37 cellular contexts compared by ENCODE assay signal in the genomic region with DNA sequence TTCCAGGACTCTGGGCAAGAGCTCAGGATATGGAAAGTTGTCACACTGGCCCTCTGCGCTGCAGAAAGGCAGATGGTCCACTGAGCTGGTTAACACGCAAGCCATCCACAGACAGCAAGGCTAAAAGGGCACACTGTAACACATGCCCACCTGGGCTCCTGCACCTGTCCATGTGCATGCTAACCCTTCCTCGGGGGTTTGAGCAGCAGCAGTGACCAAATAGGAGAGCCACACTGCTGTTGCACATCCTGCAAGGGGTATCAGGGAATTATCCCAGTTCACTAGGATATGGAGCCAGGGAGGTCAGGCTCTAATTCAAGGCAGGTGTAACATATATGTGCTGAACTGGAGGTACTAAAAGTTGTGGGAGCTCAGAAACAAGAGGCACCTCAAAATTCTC.
DNase-seq lines count a peak whose midpoint lies in the region; ATAC-seq, FAIRE-seq and TF ChIP-seq lines count a peak whose summit lies in the region.
"Had no signal": no experiment of that assay in that cellular context is flagged by ENCODE, and none has a peak within 500 bp of the region (broad histone marks: within the 10 kb centered on the region; RNA-seq: fewer than 3 reads in every experiment).

No MANE protein-coding gene starts in this region.

- no peaks in the 10 kb centered on the region for H3K4me1 Mint-ChIP-seq in osteocyte (ENCODE audit: unreplicated experiment)
- H3K4me1 Mint-ChIP-seq: B cell; CD14-positive monocyte; CD4-positive, alpha-beta memory T cell; CD4-positive, CD25-positive, alpha-beta regulatory T cell; CD8-positive, alpha-beta memory T cell had no signal

- H2BK12ac ChIP-seq in H1 (ENCODE audit: low read depth, low read length) (peak overlapping the region; percentile 72; the same call in 1 of the 2 replicates), neuronal stem cell (ENCODE audit: low read length) (no peak overlapping the region)

- H3K9me3 Mint-ChIP-seq in osteocyte (ENCODE audit: unreplicated experiment): no peaks in the 10 kb centered on the region

- no peaks in the 10 kb centered on the region for H3K79me1 ChIP-seq in H1 (ENCODE audit: low read depth, low read length)
- H3K79me1 ChIP-seq in neuronal stem cell (ENCODE audit: low read depth, low read length): no peaks in the 10 kb centered on the region

- CTCF ChIA-PET in H1 (lab: Charles Lee; ENCODE audit: partially characterized antibody): interaction anchor here (0.6 to 2.0 kb wide), 3 partner anchors 14 to 550 kb away, joined by 3 to 11 read pairs (median 5); no protein-coding TSS in a partner anchor

- TF ChIP-seq CTCF in H1 (IDR thresholded peaks at IDR 0.05; ENCODE audit: control extremely low read depth in 1 of 3, insufficient read depth in 1 of 3, low read depth in 1 of 3, low read length in 3 of 3) (no peak), esophagus muscularis mucosa (IDR thresholded peaks at IDR 0.05) (no peak), osteocyte (IDR thresholded peaks at IDR 0.05) (no peak), foreskin fibroblast (IDR thresholded peaks at IDR 0.05; ENCODE audit: low read depth, low read length) (no peak)

- WGBS in H1 (ENCODE audit: extremely low coverage in 1 of 2, insufficient coverage in 1 of 2, insufficient read length in 1 of 2, insufficient replicate concordance in 2 of 2, low coverage in 1 of 2, low lambda C conversion rate in 2 of 2, missing lambda C conversion rate in 1 of 2), 2 experiments: 89% methylated on average over 3 of the region's 3 CpGs; no CpG with 5 or more reads in 1 of the 2 experiments
- WGBS in esophagus muscularis mucosa: 60% methylated on average over 3 of the region's 3 CpGs
- no CpG with 5 or more reads among the region's 3 CpGs for WGBS in neuronal stem cell (ENCODE audit: extremely low coverage in 2 of 2, insufficient read length in 2 of 2, insufficient replicate concordance in 1 of 2), 2 donors

- H4K8ac ChIP-seq in H1 (ENCODE audit: extremely low read depth, insufficient read depth, low read length) (no peak overlapping the region), neuronal stem cell (ENCODE audit: low read depth, low read length) (no peak overlapping the region)

- H3K4me2 ChIP-seq in H1 (ENCODE audit: insufficient read depth in 1 of 2, low read depth in 2 of 2, low read length in 2 of 2) (no peak overlapping the region), neuronal stem cell (ENCODE audit: insufficient read depth, low read length, poor library complexity, severe bottlenecking) (no peak overlapping the region)
- H3K4me2 ChIP-seq: A549; BLaER1; BLaER1 treated with 17β-estradiol and CSF1 and Interleukin-3, amounts not matched to agents 10 nM and 100 nM had no signal

- no peak overlapping the region for H4K5ac ChIP-seq in H1 (ENCODE audit: insufficient read length, low read depth, low read length)

- H4K91ac ChIP-seq in H1 (replicated peaks; ENCODE audit: insufficient read length, low read length): no peak overlapping the region
- H4K91ac ChIP-seq in neuronal stem cell (ENCODE audit: low read depth, low read length, poor library complexity): no peak overlapping the region

- H2BK120ac ChIP-seq in H1 (replicated peaks; ENCODE audit: low read depth, low read length): no peak overlapping the region
- no peak overlapping the region for H2BK120ac ChIP-seq in neuronal stem cell (ENCODE audit: low read depth, low read length)

- H3K27ac ChIP-seq in H1 (ENCODE audit: low read depth, low read length) (no peak overlapping the region), esophagus muscularis mucosa (replicated peaks in 1 of 4) (no peak overlapping the region), neuronal stem cell (replicated peaks; ENCODE audit: low read length) (no peak overlapping the region)
- H3K27ac ChIP-seq: 22Rv1; A549; BLaER1; BLaER1 treated with 17β-estradiol and CSF1 and Interleukin-3, amounts not matched to agents 10 nM and 100 nM; C4-2B had no signal

- TF ChIP-seq POLR2A in H1 (IDR thresholded peaks at IDR 0.05; ENCODE audit: control extremely low read depth in 1 of 2, low read depth in 2 of 2, low read length in 2 of 2) (no peak), esophagus muscularis mucosa (IDR thresholded peaks at IDR 0.05; ENCODE audit: low read depth) (no peak)

- no peak overlapping the region for H3K23ac ChIP-seq in H1 (ENCODE audit: insufficient read length)
- no peak overlapping the region for H3K23ac ChIP-seq in neuronal stem cell (ENCODE audit: low read depth, low read length, poor library complexity)

- H3K18ac ChIP-seq in H1 (ENCODE audit: extremely low read depth, low read length) (no peak overlapping the region), neuronal stem cell (ENCODE audit: low read length) (no peak overlapping the region)

- no peaks in the 10 kb centered on the region for H4K20me1 ChIP-seq in H1 (replicated peaks in 1 of 2; ENCODE audit: control insufficient read depth in 1 of 2, insufficient read depth in 2 of 2, low read length in 2 of 2)
- H4K20me1 ChIP-seq: BLaER1; BLaER1 treated with 17β-estradiol and CSF1 and Interleukin-3, amounts not matched to agents 10 nM and 100 nM had no signal

- no peak overlapping the region for H2BK15ac ChIP-seq in H1 (ENCODE audit: low read length)
- H2BK15ac ChIP-seq in neuronal stem cell (ENCODE audit: low read length): no peak overlapping the region

- H3K4me1 ChIP-seq in H1 (replicated peaks in 1 of 4; ENCODE audit: control insufficient read depth in 3 of 4, insufficient read depth in 4 of 4, low read length in 3 of 4): no peaks in the 10 kb centered on the region; a peak in 2 of 7 replicates
- no peaks in the 10 kb centered on the region for H3K4me1 ChIP-seq in esophagus muscularis mucosa
- no peaks in the 10 kb centered on the region for H3K4me1 ChIP-seq in neuronal stem cell (ENCODE audit: control insufficient read depth in 2 of 2, insufficient read depth in 1 of 2, low read depth in 1 of 2, low read length in 2 of 2)
- H3K4me1 ChIP-seq: A549, BE2C, Caco-2 had no signal

- TF ChIP-seq EP300 in H1 (IDR thresholded peaks at IDR 0.05; ENCODE audit: borderline replicate concordance in 1 of 2, low read depth in 2 of 2, low read length in 2 of 2): no peak
- no peak for TF ChIP-seq EP300 in esophagus muscularis mucosa (IDR thresholded peaks at IDR 0.05)

- H3K9ac ChIP-seq in H1 (replicated peaks in 1 of 4; ENCODE audit: extremely low read depth in 1 of 4, low read depth in 3 of 4, low read length in 3 of 4) (no peak overlapping the region), neuronal stem cell (ENCODE audit: low read depth, low read length, poor library complexity) (no peak overlapping the region)
- H3K9ac ChIP-seq: BLaER1; BLaER1 treated with 17β-estradiol and CSF1 and Interleukin-3, amounts not matched to agents 10 nM and 100 nM had no signal

- no peak for FAIRE-seq in H1 (lab: Jason Lieb, UNC)
- FAIRE-seq: A204.1, A549, D721Med had no signal

- H2AK5ac ChIP-seq in H1 (ENCODE audit: low read depth, low read length) (no peak overlapping the region), neuronal stem cell (ENCODE audit: low read depth, low read length) (no peak overlapping the region)

- 0 out of 4 replicates have a peak, but pooled peaks cover 0 to 3% of the 10 kb centered on the region in 2 experiments for H3K9me3 ChIP-seq in H1 (ENCODE audit: insufficient read depth in 2 of 2, low read depth in 1 of 2, low read length in 1 of 2)
- no peaks in the 10 kb centered on the region for H3K9me3 ChIP-seq in esophagus muscularis mucosa
- H3K9me3 ChIP-seq in neuronal stem cell (replicated peaks in 1 of 2; ENCODE audit: control insufficient read depth in 2 of 2, insufficient read depth in 1 of 2, low read depth in 1 of 2, low read length in 2 of 2): peaks cover 0 to 1% of the 10 kb centered on the region in 2 donors
- H3K9me3 ChIP-seq: A549, BE2C, Caco-2 had no signal

- no peaks in the 10 kb centered on the region; the same call in 1 of the 2 replicates for H3K23me2 ChIP-seq in H1 (ENCODE audit: low read depth, low read length)

- no peaks in the 10 kb centered on the region; a peak in 1 of 7 replicates for H3K27me3 ChIP-seq in H1 (replicated peaks in 1 of 4; ENCODE audit: control insufficient read depth in 3 of 4, extremely low read depth in 1 of 4, insufficient read depth in 3 of 4, low read length in 3 of 4)
- H3K27me3 ChIP-seq in esophagus muscularis mucosa: no peaks in the 10 kb centered on the region
- H3K27me3 ChIP-seq in neuronal stem cell (ENCODE audit: control insufficient read depth in 3 of 3, insufficient read depth in 3 of 3, low read depth in 1 of 3, low read length in 3 of 3): no peaks in the 10 kb centered on the region
- H3K27me3 ChIP-seq: BE2C; BLaER1; BLaER1 treated with 17β-estradiol and CSF1 and Interleukin-3, amounts not matched to agents 10 nM and 100 nM had no signal

- intact Hi-C loops in esophagus muscularis mucosa (cut with DNase I): no loop called here

- TF ChIP-seq RAD21 in H1 (IDR thresholded peaks at IDR 0.05 in 1 of 2, conservative IDR thresholded peaks at IDR 0.05 in 1 of 2; ENCODE audit: low read depth in 2 of 2, low read length in 2 of 2): no peak

- H3K27me3 Mint-ChIP-seq in osteocyte (ENCODE audit: unreplicated experiment): peaks cover 25% of the 10 kb centered on the region
- H3K27me3 Mint-ChIP-seq: CD8-positive, alpha-beta memory T cell had no signal

- ATAC-seq in HG03342 (IDR thresholded peaks at IDR 0.05; ENCODE audit: unreplicated experiment): no peak
- ATAC-seq: A549; CD8-positive, alpha-beta T cell had no signal

- no peak overlapping the region for H3K4me3 ChIP-seq in H1 (ENCODE audit: extremely low read depth in 1 of 4, insufficient read depth in 2 of 4, low read depth in 3 of 4, low read length in 4 of 4)
- H3K4me3 ChIP-seq in esophagus muscularis mucosa: no peak overlapping the region
- peak overlapping the region in 1 of 2 donors; percentile 46 for H3K4me3 ChIP-seq in neuronal stem cell (ENCODE audit: low read length in 2 of 2)
- H3K4me3 ChIP-seq in foreskin fibroblast (ENCODE audit: low read depth in 1 of 2, low read length in 2 of 2): no peak overlapping the region
- H3K4me3 ChIP-seq: A549; BLaER1; BLaER1 treated with 17β-estradiol and CSF1 and Interleukin-3, amounts not matched to agents 10 nM and 100 nM had no signal

- no peak overlapping the region for H3K27ac Mint-ChIP-seq in osteocyte (ENCODE audit: unreplicated experiment)
- H3K27ac Mint-ChIP-seq: B cell; CD14-positive monocyte; CD4-positive, alpha-beta memory T cell; CD4-positive, alpha-beta T cell; CD4-positive, CD25-positive, alpha-beta regulatory T cell; CD8-positive, alpha-beta memory T cell; CD8-positive, alpha-beta T cell had no signal

- DNase-seq in H1 (ENCODE audit: low read depth in 1 of 2, low spot score in 2 of 2) (no peak), esophagus muscularis mucosa (ENCODE audit: extremely low spot score) (peak; percentile 86), neuronal stem cell (ENCODE audit: low spot score) (no peak), osteocyte (ENCODE audit: extremely low spot score, unreplicated experiment) (peak; percentile 66), RKO (ENCODE audit: low spot score) (no peak), foreskin fibroblast (no peak), globus pallidus (ENCODE audit: low spot score) (no peak)
- DNase-seq: 8988T; ACHN; AML-193; BE2C; C1 segment of cervical spinal cord; Caco-2; Calu3; CD4-positive, alpha-beta memory T cell; CD4-positive, alpha-beta T cell; CD4-positive, CD25-positive, alpha-beta regulatory T cell; CD8-positive, alpha-beta memory T cell; CD8-positive, alpha-beta T cell; COR-L47; DMS 273 treated with DMSO at 0.1 percent for 48 hours; DMS153; DMS53; DMS79; DMS79 treated with DMSO at 0.1 percent for 48 hours; DND-41; EL had no signal

- H2AFZ ChIP-seq in H1 (ENCODE audit: low read length) (no peak overlapping the region), neuronal stem cell (ENCODE audit: low read length) (no peak overlapping the region)

- H3K4me3 Mint-ChIP-seq in osteocyte (ENCODE audit: unreplicated experiment): no peak overlapping the region
- H3K4me3 Mint-ChIP-seq: B cell; CD14-positive monocyte; CD4-positive, alpha-beta T cell; CD4-positive, CD25-positive, alpha-beta regulatory T cell; CD8-positive, alpha-beta memory T cell; CD8-positive, alpha-beta T cell had no signal

- H3K36me3 Mint-ChIP-seq in osteocyte (ENCODE audit: unreplicated experiment): no peaks in the 10 kb centered on the region
- H3K36me3 Mint-ChIP-seq: CD14-positive monocyte; CD4-positive, alpha-beta memory T cell; CD4-positive, CD25-positive, alpha-beta regulatory T cell; CD8-positive, alpha-beta memory T cell; CD8-positive, alpha-beta T cell had no signal

- H2BK5ac ChIP-seq in H1 (ENCODE audit: low read depth, low read length): no peak overlapping the region
- peak overlapping the region; percentile 7 for H2BK5ac ChIP-seq in neuronal stem cell (ENCODE audit: low read length)

- H2BK20ac ChIP-seq in H1 (ENCODE audit: low read length): no peak overlapping the region

- H3K36me3 ChIP-seq in H1 (ENCODE audit: control insufficient read depth in 2 of 4, insufficient read depth in 4 of 4, low read length in 3 of 4) (no peaks in the 10 kb centered on the region), esophagus muscularis mucosa (no peaks in the 10 kb centered on the region), neuronal stem cell (replicated peaks in 1 of 2; ENCODE audit: control insufficient read depth in 2 of 2, insufficient read depth in 2 of 2, low read length in 2 of 2) (no peaks in the 10 kb centered on the region)
- H3K36me3 ChIP-seq: BE2C; BLaER1; BLaER1 treated with 17β-estradiol and CSF1 and Interleukin-3, amounts not matched to agents 10 nM and 100 nM had no signal

- no peaks in the 10 kb centered on the region for H3K79me2 ChIP-seq in H1 (ENCODE audit: control insufficient read depth in 1 of 2, insufficient read depth in 2 of 2, low read length in 2 of 2)

- no peak overlapping the region for H3K4ac ChIP-seq in H1 (replicated peaks; ENCODE audit: insufficient read length, low read depth, low read length)
- no peak overlapping the region for H3K4ac ChIP-seq in neuronal stem cell (ENCODE audit: low read length)

- H3K14ac ChIP-seq in H1 (ENCODE audit: insufficient read length) (no peak overlapping the region), neuronal stem cell (ENCODE audit: low read length) (no peak overlapping the region)

- no peak overlapping the region for H3K56ac ChIP-seq in H1 (replicated peaks; ENCODE audit: insufficient read length, low read depth, low read length)

- POLR2A ChIA-PET in H1 (lab: Charles Lee; ENCODE audit: partially characterized antibody): no interaction called here

Comparison
In these comparisons a context has a peak if more than half of its experiments do, and no peak if none do; other contexts are left out.
1. DNase-seq: peak in esophagus muscularis mucosa (single experiment) and osteocyte (single experiment); none in H1 (0 of 2), neuronal stem cell (single experiment), RKO (single experiment), foreskin fibroblast (0 of 2) and globus pallidus (single experiment).